Comparison of ENCODE assay signal across 1 cellular context in genomic region chr2:216132585-216132984, GRCh38.
TF ChIP-seq lines count a peak whose summit lies in the region.

No MANE protein-coding gene starts in this region.

TF ChIP-seq in HepG2, 621 proteins besides CTCF, POLR2A, EP300 and RAD21:
- TF ChIP-seq RBM39 (IDR thresholded peaks at IDR 0.05; ENCODE audit: low read depth, low read length, poor library complexity, severe bottlenecking), result no peak
- no peak for TF ChIP-seq ZFP90 (CRISPR knock-in tag; IDR thresholded peaks at IDR 0.05; ENCODE audit: borderline replicate concordance)
- TF ChIP-seq RBFOX2 (IDR thresholded peaks at IDR 0.05; ENCODE audit: low read depth, low read length), result peak; percentile 40; the same call in 1 of the 2 replicates
